13 cellular contexts compared by ENCODE assay signal in the genomic region with DNA sequence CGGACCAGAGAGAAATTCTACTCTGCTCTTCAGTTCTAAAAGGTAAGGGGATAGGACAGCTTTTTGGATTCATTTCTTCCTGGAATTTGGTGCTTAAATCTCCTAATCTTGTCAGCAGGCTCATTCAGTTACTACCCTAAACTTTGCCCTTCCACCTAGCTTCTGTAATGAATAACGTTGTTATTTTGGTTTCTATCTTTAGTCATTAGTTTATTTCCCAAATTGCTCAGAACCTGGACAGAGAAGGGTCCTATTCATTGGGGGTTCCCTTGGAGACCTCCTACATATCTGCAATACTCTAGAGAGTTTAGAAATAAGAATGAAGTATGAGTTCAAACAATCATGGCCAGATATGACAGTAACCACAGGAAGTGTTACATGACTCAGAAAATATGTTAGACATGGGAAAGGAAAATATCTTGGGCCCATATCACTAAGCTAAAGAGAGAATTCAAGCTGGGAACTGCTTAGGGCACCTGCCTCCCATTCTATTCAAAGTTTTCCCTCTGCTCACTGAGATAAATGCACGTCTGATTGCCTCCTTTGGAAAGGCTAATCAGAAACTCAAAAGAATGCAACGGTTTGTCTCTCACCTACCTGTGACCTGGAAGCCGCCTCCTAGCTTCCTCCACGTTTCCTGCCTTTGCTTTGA.
DNase-seq lines count a peak whose midpoint lies in the region; ATAC-seq and TF ChIP-seq lines count a peak whose summit lies in the region.
"Had no signal": no experiment of that assay in that cellular context is flagged by ENCODE, and none has a peak within 500 bp of the region (broad histone marks: within the 10 kb centered on the region; RNA-seq: fewer than 3 reads in every experiment).

No MANE protein-coding gene starts in this region.

- H3K27ac Mint-ChIP-seq in naive thymus-derived CD4-positive, alpha-beta T cell = no peak overlapping the region

- no peaks in the 10 kb centered on the region for H3K36me3 Mint-ChIP-seq in naive thymus-derived CD4-positive, alpha-beta T cell

- no peaks in the 10 kb centered on the region for H3K27me3 ChIP-seq in naive thymus-derived CD4-positive, alpha-beta T cell (ENCODE audit: control insufficient read depth in 2 of 2, insufficient read depth in 2 of 2, low read length in 2 of 2)

- no peaks in the 10 kb centered on the region for H3K4me1 Mint-ChIP-seq in naive thymus-derived CD4-positive, alpha-beta T cell

- H3K9me3 Mint-ChIP-seq in naive thymus-derived CD4-positive, alpha-beta T cell = peaks cover 0 to 13% (median 4%) of the 10 kb centered on the region in 11 donors

- H3K27ac ChIP-seq in naive thymus-derived CD4-positive, alpha-beta T cell (ENCODE audit: low read depth, low read length) = no peak overlapping the region
- H3K27ac ChIP-seq: epithelial cell of prostate had no signal

- no peaks in the 10 kb centered on the region for H3K9me3 ChIP-seq in naive thymus-derived CD4-positive, alpha-beta T cell (ENCODE audit: control insufficient read depth in 2 of 3, low read length in 3 of 3)
- H3K9me3 ChIP-seq: mucosa of descending colon had no signal

- no peak overlapping the region for H3K4me3 ChIP-seq in choroid plexus epithelial cell (ENCODE audit: low read depth, low read length)
- no peak overlapping the region for H3K4me3 ChIP-seq in naive thymus-derived CD4-positive, alpha-beta T cell (ENCODE audit: low read length)
- H3K4me3 ChIP-seq: mucosa of descending colon had no signal

- no peaks in the 10 kb centered on the region for H3K4me1 ChIP-seq in naive thymus-derived CD4-positive, alpha-beta T cell (ENCODE audit: control insufficient read depth in 2 of 2, insufficient read depth in 2 of 2, low read length in 2 of 2)

- peaks cover 0 to 22% (median 11%) of the 10 kb centered on the region in 5 donors for H3K27me3 Mint-ChIP-seq in naive thymus-derived CD4-positive, alpha-beta T cell

- no peaks in the 10 kb centered on the region for H3K36me3 ChIP-seq in naive thymus-derived CD4-positive, alpha-beta T cell (ENCODE audit: control insufficient read depth in 2 of 3, insufficient read depth in 3 of 3, low read length in 3 of 3)

- peak; percentile 15 for DNase-seq in A172 (ENCODE audit: low spot score)
- DNase-seq in choroid plexus epithelial cell (ENCODE audit: low read depth) = peak; percentile 69
- no peak for DNase-seq in naive thymus-derived CD4-positive, alpha-beta T cell
- DNase-seq in Right ventricle myocardium superior = no peak
- no peak for DNase-seq in NCI-H82 (lab: John Stamatoyannopoulos, UW)
- DNase-seq in AG20443 (ENCODE audit: low spot score) = no peak
- DNase-seq: GOT3, mucosa of descending colon, retina, RPMI8226 had no signal

- intact Hi-C loops in naive thymus-derived CD4-positive, alpha-beta T cell (cut with micrococcal nuclease) = no loop called here
- intact Hi-C loops in Right ventricle myocardium superior (cut with DNase I) = no loop called here

- ATAC-seq in GM18870 (IDR thresholded peaks at IDR 0.05; ENCODE audit: unreplicated experiment) (peak; percentile 66), HG03442 (IDR thresholded peaks at IDR 0.05; ENCODE audit: unreplicated experiment) (peak; percentile 78), Right ventricle myocardium superior (ENCODE audit: poor library complexity) (no peak)
- ATAC-seq in naive thymus-derived CD4-positive, alpha-beta T cell = no peak
- ATAC-seq: mucosa of descending colon had no signal

- CTCF ChIA-PET in naive thymus-derived CD4-positive, alpha-beta T cell (lab: Charles Lee) = no interaction called here

- POLR2A ChIA-PET in naive thymus-derived CD4-positive, alpha-beta T cell (lab: Charles Lee) = no interaction called here

- H3K4me3 Mint-ChIP-seq in naive thymus-derived CD4-positive, alpha-beta T cell = no peak overlapping the region

- no peak for TF ChIP-seq CTCF in choroid plexus epithelial cell (conservative IDR thresholded peaks at IDR 0.05; ENCODE audit: low read depth, low read length)

Comparison
In these comparisons a context has a peak if more than half of its experiments do, and no peak if none do; other contexts are left out.
1. DNase-seq: peak in A172 (single experiment) and choroid plexus epithelial cell (single experiment); none in naive thymus-derived CD4-positive, alpha-beta T cell (0 of 9), Right ventricle myocardium superior (single experiment), NCI-H82 (single experiment) and AG20443 (single experiment).
2. ATAC-seq: peak in GM18870 (single experiment) and HG03442 (single experiment); none in naive thymus-derived CD4-positive, alpha-beta T cell (single experiment) and Right ventricle myocardium superior (single experiment).